Comparison of ENCODE assay signal across 27 cellular contexts in the genomic region with DNA sequence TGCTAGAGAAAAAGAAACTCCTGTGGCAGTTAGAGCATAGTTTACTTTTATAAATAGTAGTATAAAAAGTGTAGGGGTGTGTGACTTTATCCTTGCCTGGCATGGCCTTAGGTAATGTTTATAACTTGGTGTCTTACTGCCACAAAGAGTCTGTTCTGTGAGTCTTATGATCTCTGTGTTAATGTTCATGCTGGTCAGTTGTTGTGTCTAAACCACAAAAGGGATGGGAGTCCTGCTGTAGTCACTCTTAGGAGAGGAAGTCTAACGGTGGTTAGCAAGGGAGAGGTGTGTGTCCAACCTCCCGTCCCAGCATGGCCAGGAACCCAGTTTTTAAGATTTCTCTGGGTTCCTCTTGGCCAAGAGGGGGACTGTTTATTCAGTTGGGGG. TPM values are rescaled to one million over a fixed set of nuclear protein-coding genes. Genes with fewer than 3 reads are reported as not detected.
DNase-seq lines count a peak whose midpoint lies in the region; ATAC-seq and TF ChIP-seq lines count a peak whose summit lies in the region.
"Had no signal": no experiment of that assay in that cellular context is flagged by ENCODE, and none has a peak within 500 bp of the region (broad histone marks: within the 10 kb centered on the region; RNA-seq: fewer than 3 reads in every experiment).

No MANE protein-coding gene starts in this region.

- no peaks in the 10 kb centered on the region for H4K20me1 ChIP-seq in KMS-11 (ENCODE audit: insufficient read depth)

- H3K27ac Mint-ChIP-seq in endodermal cell, result peak overlapping the region; percentile 16

- peak overlapping the region; percentile 83 for H3K4me2 ChIP-seq in KMS-11

- peak overlapping the region; percentile 83 for H2AFZ ChIP-seq in KMS-11 (ENCODE audit: low read depth)

- no peaks in the 10 kb centered on the region for H3K9me3 Mint-ChIP-seq in endodermal cell

- peaks cover 10% of the 10 kb centered on the region for H3K4me1 Mint-ChIP-seq in endodermal cell
- H3K4me1 Mint-ChIP-seq: CD8-positive, alpha-beta memory T cell had no signal

- H3K9ac ChIP-seq in KMS-11 (peak overlapping the region; percentile 25; the same call in 1 of the 2 replicates), endodermal cell (ENCODE audit: extremely low read depth, low read length, poor library complexity, severe bottlenecking) (no peak overlapping the region)

- H3K79me2 ChIP-seq in KMS-11 (ENCODE audit: insufficient read depth, low read depth), result no peaks in the 10 kb centered on the region

- no peak overlapping the region for H3K4me3 Mint-ChIP-seq in endodermal cell

- no peak for TF ChIP-seq POLR2A in right lobe of liver (IDR thresholded peaks at IDR 0.05)

- DNase-seq in H4 (ENCODE audit: low spot score) (peak; percentile 93), RPMI8226 (peak; percentile 55), endodermal cell (no peak), right lobe of liver (no peak), caudate nucleus (lab: John Stamatoyannopoulos, UW) (no peak), 8988T (no peak)
- DNase-seq: AML-193; C1 segment of cervical spinal cord; Calu3; CD8-positive, alpha-beta memory T cell; DMS153; MV-4-11; NCI-H1417; NCI-H1694 treated with DMSO at 0.1 percent for 48 hours; NCI-H2081 treated with DMSO at 0.1 percent for 48 hours; NCI-H2171 treated with DMSO at 0.1 percent for 48 hours; NCI-H446; PC-3; SIG-M5; T-helper 1 cell had no signal

- intact Hi-C loops in right lobe of liver (cut with DNase I), result no loop called here

- no peak for ATAC-seq in right lobe of liver
- ATAC-seq: HCT116, PC-3, SK-N-SH treated with all-trans-retinoic acid at 6 μM for 48 hours had no signal

- H3K9me3 ChIP-seq in endodermal cell (ENCODE audit: control insufficient read depth, low read length) (no peaks in the 10 kb centered on the region), right lobe of liver (no peaks in the 10 kb centered on the region)

- H3K36me3 ChIP-seq in KMS-11 (ENCODE audit: insufficient read depth), result no peaks in the 10 kb centered on the region
- H3K36me3 ChIP-seq in endodermal cell (ENCODE audit: control insufficient read depth, insufficient read depth, low read length), result no peaks in the 10 kb centered on the region
- H3K36me3 ChIP-seq in right lobe of liver, result no peaks in the 10 kb centered on the region

- 80% methylated on average over 2 of the region's 2 CpGs; no CpG with 5 or more reads in 1 of the 2 experiments for WGBS in endodermal cell (ENCODE audit: insufficient coverage in 1 of 2, insufficient read length in 1 of 2), 2 experiments
- 23% methylated on average over 2 of the region's 2 CpGs for WGBS in right lobe of liver (ENCODE audit: insufficient coverage, low coverage, low lambda C conversion rate, missing lambda C conversion rate)

- no peaks in the 10 kb centered on the region for H3K36me3 Mint-ChIP-seq in endodermal cell (ENCODE audit: low read depth)
- H3K36me3 Mint-ChIP-seq: CD8-positive, alpha-beta memory T cell had no signal

- no peak overlapping the region for H3K4me3 ChIP-seq in KMS-11 (IDR thresholded peaks at IDR 0.05; ENCODE audit: insufficient read depth, low read depth, low read length)
- H3K4me3 ChIP-seq in endodermal cell (ENCODE audit: low read length), result no peak overlapping the region
- no peak overlapping the region for H3K4me3 ChIP-seq in right lobe of liver

- no peaks in the 10 kb centered on the region for H3K27me3 Mint-ChIP-seq in endodermal cell (ENCODE audit: insufficient read depth)

- H3K27ac ChIP-seq in KMS-11, result peak overlapping the region; percentile 65
- no peak overlapping the region for H3K27ac ChIP-seq in endodermal cell (ENCODE audit: low read depth, low read length)
- H3K27ac ChIP-seq in right lobe of liver, result no peak overlapping the region
- no peak overlapping the region for H3K27ac ChIP-seq in caudate nucleus (ENCODE audit: low read depth, low read length)

- H3K27me3 ChIP-seq in KMS-11 (ENCODE audit: insufficient read depth, low read depth) (no peaks in the 10 kb centered on the region), endodermal cell (ENCODE audit: control insufficient read depth, insufficient read depth, low read length, poor library complexity, severe bottlenecking) (no peaks in the 10 kb centered on the region), right lobe of liver (no peaks in the 10 kb centered on the region)

- TF ChIP-seq CTCF in KMS-11 (conservative IDR thresholded peaks at IDR 0.05; ENCODE audit: low read depth, low read length), result no peak
- TF ChIP-seq CTCF in endodermal cell (conservative IDR thresholded peaks at IDR 0.05), result no peak
- TF ChIP-seq CTCF in right lobe of liver (IDR thresholded peaks at IDR 0.05), result no peak

- H3K4me1 ChIP-seq in KMS-11 (ENCODE audit: low read depth, poor library complexity, severe bottlenecking) (peaks cover 54% of the 10 kb centered on the region), endodermal cell (ENCODE audit: control insufficient read depth, insufficient read depth, low read length) (no peaks in the 10 kb centered on the region), right lobe of liver (no peaks in the 10 kb centered on the region)

RNA-seq across cellular contexts. Expression of gene CHST8, which starts 28.2 kb away (rescaled TPM):
- 6.8 and 9.9 TPM in 2 replicates for total RNA-seq in H4 (2014; rRNA removed; shearing (Covaris generic))
- 1 to 10 TPM; 1.6 to 3.8 TPM for total RNA-seq in endodermal cell
- 4.6 TPM for polyA plus RNA-seq in endodermal cell (2013, experiment 1 of 2)
- 3.4 TPM for polyA plus RNA-seq in endodermal cell (2013, experiment 2 of 2)
- under 1 TPM in 2 of 6 experiments, not detected in 4; 0.12 to 0.19 TPM for total RNA-seq in right lobe of liver
- total RNA-seq: Calu3; CD8-positive, alpha-beta memory T cell; G401; LHCN-M2; RPMI7951 had no signal
- polyA plus RNA-seq: AG04450; CD8-positive, alpha-beta memory T cell had no signal

Comparison
In these comparisons a context has a peak if more than half of its experiments do, and no peak if none do; other contexts are left out.
1. DNase-seq: peak in H4 (single experiment) and RPMI8226 (single experiment); none in endodermal cell (single experiment), right lobe of liver (0 of 3), caudate nucleus (0 of 61) and 8988T (single experiment).